ENCODE assay signal across 16 cellular contexts in the genomic region with DNA sequence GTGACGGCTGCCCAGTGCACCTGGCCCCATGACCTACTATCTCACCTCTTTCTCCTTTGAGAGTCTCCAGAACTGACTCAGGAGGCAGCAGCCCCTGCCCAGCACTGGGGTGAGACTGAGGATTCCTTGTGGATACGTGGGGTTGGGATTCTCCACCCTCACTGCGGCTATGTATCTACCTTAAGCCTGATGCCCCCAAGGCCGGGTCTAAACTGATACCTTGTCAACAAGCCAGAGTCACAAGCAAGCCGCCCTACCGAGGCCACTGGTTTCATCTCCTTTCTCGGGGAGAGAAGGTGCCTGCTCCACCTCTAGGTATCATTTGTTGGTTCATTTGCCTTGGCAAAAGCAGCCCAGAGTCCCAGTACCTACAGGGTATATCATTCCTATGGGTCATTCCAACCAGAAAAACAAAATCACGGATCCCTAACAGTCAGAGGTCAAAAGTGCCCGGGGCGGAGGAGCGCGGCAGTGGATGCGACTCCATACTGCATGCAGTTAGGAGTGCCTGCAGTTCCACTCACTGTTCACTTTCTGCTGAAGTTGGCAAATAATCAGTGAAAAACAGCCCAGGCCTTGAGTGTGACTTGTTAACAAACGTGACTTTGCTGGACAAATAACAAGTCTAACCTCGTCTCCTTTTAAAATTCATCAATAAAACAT. TPM values are rescaled to one million over a fixed set of nuclear protein-coding genes. Genes with fewer than 3 reads are reported as not detected.
DNase-seq lines count a peak whose midpoint lies in the region; ATAC-seq and TF ChIP-seq lines count a peak whose summit lies in the region.
"Had no signal": no experiment of that assay in that cellular context is flagged by ENCODE, and none has a peak within 500 bp of the region (broad histone marks: within the 10 kb centered on the region; RNA-seq: fewer than 3 reads in every experiment).

No MANE protein-coding gene starts in this region.

- H3K4me3 Mint-ChIP-seq in glutamatergic neuron (ENCODE audit: unreplicated experiment): peak overlapping the region; percentile 11
- no peak overlapping the region for H3K4me3 Mint-ChIP-seq in activated CD4-positive, alpha-beta T cell treated with anti-CD3 and anti-CD28 coated beads for 36 hours
- H3K4me3 Mint-ChIP-seq: CD4-positive, alpha-beta memory T cell; H9 had no signal

- POLR2A ChIA-PET in activated CD4-positive, alpha-beta T cell treated with anti-CD3 and anti-CD28 coated beads for 36 hours (lab: Charles Lee): no interaction called here

- ATAC-seq in left cardiac atrium: no peak
- no peak for ATAC-seq in activated CD4-positive, alpha-beta T cell treated with anti-CD3 and anti-CD28 coated beads for 36 hours

- H3K9me3 Mint-ChIP-seq in glutamatergic neuron (ENCODE audit: unreplicated experiment): peaks cover 13% of the 10 kb centered on the region
- H3K9me3 Mint-ChIP-seq in activated CD4-positive, alpha-beta T cell treated with anti-CD3 and anti-CD28 coated beads for 36 hours (ENCODE audit: low read depth): no peaks in the 10 kb centered on the region

- no peaks in the 10 kb centered on the region for H3K27me3 ChIP-seq in prostate gland (replicated peaks; ENCODE audit: insufficient read depth)
- no peaks in the 10 kb centered on the region for H3K27me3 ChIP-seq in subcutaneous abdominal adipose tissue (ENCODE audit: control insufficient read depth in 5 of 5, insufficient read depth in 4 of 5, low read length in 5 of 5)

- H3K36me3 ChIP-seq in prostate gland: no peaks in the 10 kb centered on the region
- H3K36me3 ChIP-seq in subcutaneous abdominal adipose tissue (ENCODE audit: control insufficient read depth in 5 of 5, insufficient read depth in 5 of 5, low read length in 5 of 5): peaks cover 0 to 76% (median 49%) of the 10 kb centered on the region in 5 donors

- H3K4me1 ChIP-seq in prostate gland (replicated peaks) (peaks cover 3% of the 10 kb centered on the region), subcutaneous abdominal adipose tissue (ENCODE audit: control insufficient read depth in 5 of 5, insufficient read depth in 5 of 5, low read length in 5 of 5) (peaks cover 8 to 83% (median 66%) of the 10 kb centered on the region in 5 donors)

- 75% methylated on average over 15 of the region's 15 CpGs for WGBS in prostate gland

- CTCF ChIA-PET in activated CD4-positive, alpha-beta T cell treated with anti-CD3 and anti-CD28 coated beads for 36 hours (lab: Charles Lee): no interaction called here

- peaks cover 66% of the 10 kb centered on the region for H3K4me1 Mint-ChIP-seq in glutamatergic neuron (ENCODE audit: low read depth, unreplicated experiment)
- H3K4me1 Mint-ChIP-seq in activated CD4-positive, alpha-beta T cell treated with anti-CD3 and anti-CD28 coated beads for 36 hours: no peaks in the 10 kb centered on the region
- H3K4me1 Mint-ChIP-seq: CD4-positive, alpha-beta memory T cell had no signal

- H3K9ac ChIP-seq in subcutaneous abdominal adipose tissue (ENCODE audit: low read length in 5 of 5): no peak overlapping the region

- H3K27ac Mint-ChIP-seq in glutamatergic neuron (ENCODE audit: unreplicated experiment): no peak overlapping the region
- H3K27ac Mint-ChIP-seq in activated CD4-positive, alpha-beta T cell treated with anti-CD3 and anti-CD28 coated beads for 36 hours: no peak overlapping the region
- H3K27ac Mint-ChIP-seq: CD4-positive, alpha-beta memory T cell; H9 had no signal

- H3K4me3 ChIP-seq in prostate gland (no peak overlapping the region), subcutaneous abdominal adipose tissue (ENCODE audit: low read depth in 1 of 5, low read length in 5 of 5) (no peak overlapping the region)

- H3K9me3 ChIP-seq in prostate gland (no peaks in the 10 kb centered on the region), subcutaneous abdominal adipose tissue (ENCODE audit: control insufficient read depth in 5 of 5, low read length in 5 of 5) (no peaks in the 10 kb centered on the region)

- H3K36me3 Mint-ChIP-seq in glutamatergic neuron (ENCODE audit: unreplicated experiment): no peaks in the 10 kb centered on the region
- no peaks in the 10 kb centered on the region for H3K36me3 Mint-ChIP-seq in activated CD4-positive, alpha-beta T cell treated with anti-CD3 and anti-CD28 coated beads for 36 hours (ENCODE audit: low read depth)
- H3K36me3 Mint-ChIP-seq: CD4-positive, alpha-beta memory T cell had no signal

- intact Hi-C loops in cardiac septum (cut with DNase I) (no loop called here), left cardiac atrium (cut with DNase I) (no loop called here), prostate gland (cut with DNase I) (no loop called here)
- intact Hi-C loops in activated CD4-positive, alpha-beta T cell treated with anti-CD3 and anti-CD28 coated beads for 36 hours (cut with DNase I, micrococcal nuclease): no loop called here

- no peak for TF ChIP-seq POLR2A in prostate gland (IDR thresholded peaks at IDR 0.05)

- peaks cover 11% of the 10 kb centered on the region for H3K27me3 Mint-ChIP-seq in glutamatergic neuron (ENCODE audit: unreplicated experiment)
- peaks cover 2% of the 10 kb centered on the region for H3K27me3 Mint-ChIP-seq in activated CD4-positive, alpha-beta T cell treated with anti-CD3 and anti-CD28 coated beads for 36 hours

- DNase-seq in cardiac septum (ENCODE audit: low spot score): peak; percentile 71
- DNase-seq in left cardiac atrium: no peak
- no peak for DNase-seq in glutamatergic neuron
- peak; percentile 40 for DNase-seq in prostate gland (ENCODE audit: low spot score)
- DNase-seq in activated CD4-positive, alpha-beta T cell treated with anti-CD3 and anti-CD28 coated beads for 36 hours: no peak
- no peak for DNase-seq in cerebellum (ENCODE audit: low spot score)
- DNase-seq in DMS 273 (lab: John Stamatoyannopoulos, UW; ENCODE audit: unreplicated experiment): no peak
- DNase-seq: 8988T; ACHN; C1 segment of cervical spinal cord; CD4-positive, alpha-beta memory T cell; DMS153; EL; GOT3; H9 had no signal

- H3K27ac ChIP-seq in prostate gland (peak overlapping the region in 1 of 2 donors; percentile 28), subcutaneous abdominal adipose tissue (ENCODE audit: low read depth, low read length) (peak overlapping the region; percentile 65)

- TF ChIP-seq CTCF in glutamatergic neuron (IDR thresholded peaks at IDR 0.05; ENCODE audit: partially characterized antibody, unreplicated experiment) (no peak), prostate gland (IDR thresholded peaks at IDR 0.05) (no peak)

RNA-seq across cellular contexts. Expression of gene ABTB1, which starts 47.5 kb away (rescaled TPM):
- 25.5 TPM for total RNA-seq in cardiac septum
- 10 to 100 TPM; 21.8 to 34.2 TPM for total RNA-seq in left cardiac atrium
- total RNA-seq in glutamatergic neuron (ENCODE audit: unreplicated experiment): 35.0 TPM
- 10 to 100 TPM; 33.4 to 60.2 TPM for total RNA-seq in prostate gland
- total RNA-seq in activated CD4-positive, alpha-beta T cell treated with anti-CD3 and anti-CD28 coated beads for 36 hours: 1 to 10 TPM; 8.3 to 9.6 TPM
- 4.9 TPM for total RNA-seq in cerebellum

Comparison
In these comparisons a context has a peak if more than half of its experiments do, and no peak if none do; other contexts are left out.
1. DNase-seq: peak in cardiac septum (single experiment) and prostate gland (single experiment); none in left cardiac atrium (single experiment), glutamatergic neuron (single experiment), activated CD4-positive, alpha-beta T cell treated with anti-CD3 and anti-CD28 coated beads for 36 hours (single experiment), cerebellum (single experiment) and DMS 273 (single experiment).